Comparison of ENCODE assay signal across 19 cellular contexts in genomic region chr17:887842-888214, GRCh38.
DNase-seq lines count a peak whose midpoint lies in the region; ATAC-seq and TF ChIP-seq lines count a peak whose summit lies in the region.
"Had no signal": no experiment of that assay in that cellular context is flagged by ENCODE, and none has a peak within 500 bp of the region (broad histone marks: within the 10 kb centered on the region; RNA-seq: fewer than 3 reads in every experiment).

No MANE protein-coding gene starts in this region.

- H3K36me3 Mint-ChIP-seq in Caco-2 (ENCODE audit: insufficient read depth, unreplicated experiment): peaks cover 58% of the 10 kb centered on the region
- H3K36me3 Mint-ChIP-seq: activated naive CD8-positive, alpha-beta T cell; naive thymus-derived CD8-positive, alpha-beta T cell had no signal

- ATAC-seq in sciatic nerve: peak; percentile 1
- ATAC-seq: activated CD4-positive, alpha-beta T cell treated with anti-CD3 and anti-CD28 coated beads for 36 hours; naive thymus-derived CD8-positive, alpha-beta T cell had no signal

- peaks cover 44% of the 10 kb centered on the region for H3K4me1 Mint-ChIP-seq in Caco-2 (ENCODE audit: low read depth, unreplicated experiment)

- DNase-seq in Caco-2 (no peak), ascending aorta (ENCODE audit: low spot score in 2 of 2) (no peak), sciatic nerve (ENCODE audit: low spot score) (no peak), foreskin melanocyte (no peak), G401 (ENCODE audit: low spot score) (no peak), Ammon's horn (ENCODE audit: low spot score) (no peak), HUDEP-2 (lab: John Stamatoyannopoulos, UW; ENCODE audit: unreplicated experiment in 76 of 76) (no peak)
- DNase-seq: activated CD4-positive, alpha-beta T cell treated with anti-CD3 and anti-CD28 coated beads for 36 hours; GDM1; naive thymus-derived CD8-positive, alpha-beta T cell; NCI-H1694; SHP77; stimulated activated CD8-positive, alpha-beta memory T cell treated with anti-CD3 and anti-CD28 coated beads, Interleukin-4, amount 100 ng/mL, for 48 hours had no signal

- no TSS peak for BruUV-seq in Caco-2 (replicated peaks; lab: Mats Ljungman, UMichigan)

- 89 to 92% methylated on average over 8 to 13 of the region's 13 CpGs for WGBS in mesodermal cell (ENCODE audit: insufficient coverage in 2 of 2), 2 experiments

- in situ Hi-C loops in G401 (cut with HindIII; ENCODE audit: low sequenced_read_pairs): no loop called here

- H3K9me3 Mint-ChIP-seq in Caco-2 (ENCODE audit: unreplicated experiment): no peaks in the 10 kb centered on the region
- H3K9me3 Mint-ChIP-seq: activated T-helper 1 cell treated with anti-CD3 and anti-CD28 coated beads, Interleukin-12 subunit alpha, Interleukin-12 subunit beta, Interleukin-2, Interleukin-4 antibody, amounts not matched to agents 30 ng/mL and 10 ng/mL and 1 ng/mL, durations not matched to agents 14 hours and 24 hours and 36 hours; naive thymus-derived CD8-positive, alpha-beta T cell had no signal

- H3K27me3 ChIP-seq in Caco-2 (replicated peaks; ENCODE audit: control insufficient read depth, insufficient read depth, low read length) (no peaks in the 10 kb centered on the region), ascending aorta (no peaks in the 10 kb centered on the region)

- peak overlapping the region; percentile 48 for H3K27ac Mint-ChIP-seq in Caco-2 (ENCODE audit: unreplicated experiment)
- H3K27ac Mint-ChIP-seq: activated CD4-positive, alpha-beta T cell treated with anti-CD3 and anti-CD28 coated beads for 36 hours; activated naive CD8-positive, alpha-beta T cell; activated T-helper 1 cell treated with anti-CD3 and anti-CD28 coated beads, Interleukin-12 subunit alpha, Interleukin-12 subunit beta, Interleukin-2, Interleukin-4 antibody, amounts not matched to agents 30 ng/mL and 10 ng/mL and 1 ng/mL, durations not matched to agents 14 hours and 24 hours and 36 hours; naive thymus-derived CD8-positive, alpha-beta T cell had no signal

- CTCF ChIA-PET in Caco-2 (lab: Charles Lee): interaction anchor here (0.7 kb wide), 1 partner anchor 93 kb away, joined by 4 read pairs; no protein-coding TSS in a partner anchor

- peak overlapping the region; percentile 59 to 74 for H3K27ac ChIP-seq in ascending aorta
- H3K27ac ChIP-seq in mesodermal cell (ENCODE audit: low read depth, low read length, severe bottlenecking): peak overlapping the region; percentile 83
- H3K27ac ChIP-seq: C4-2B, HL-60 had no signal

- no peaks in the 10 kb centered on the region; the same call in 1 of the 2 replicates for H3K36me3 ChIP-seq in Caco-2 (ENCODE audit: control insufficient read depth, insufficient read depth, low read length)
- no peaks in the 10 kb centered on the region for H3K36me3 ChIP-seq in ascending aorta
- peaks cover 10% of the 10 kb centered on the region for H3K36me3 ChIP-seq in mesodermal cell (ENCODE audit: control insufficient read depth, insufficient read depth, low read length)

- no peak overlapping the region for H3K4me3 Mint-ChIP-seq in Caco-2 (ENCODE audit: unreplicated experiment)
- H3K4me3 Mint-ChIP-seq: activated CD4-positive, alpha-beta T cell treated with anti-CD3 and anti-CD28 coated beads for 36 hours; activated naive CD8-positive, alpha-beta T cell; activated T-helper 1 cell treated with anti-CD3 and anti-CD28 coated beads, Interleukin-12 subunit alpha, Interleukin-12 subunit beta, Interleukin-2, Interleukin-4 antibody, amounts not matched to agents 30 ng/mL and 10 ng/mL and 1 ng/mL, durations not matched to agents 14 hours and 24 hours and 36 hours; naive thymus-derived CD8-positive, alpha-beta T cell had no signal

- POLR2A ChIA-PET in Caco-2 (lab: Charles Lee): interaction anchor here (1.5 kb wide), 1 partner anchor 64 kb away, joined by 4 read pairs; no protein-coding TSS in a partner anchor

- TF ChIP-seq CTCF in Caco-2 (IDR thresholded peaks at IDR 0.05; ENCODE audit: insufficient read depth in 1 of 2, low read depth in 1 of 2, low read length in 1 of 2, severe bottlenecking in 1 of 2, unreplicated experiment in 1 of 2) (no peak), ascending aorta (IDR thresholded peaks at IDR 0.05) (no peak)

- H3K9me3 ChIP-seq in Caco-2 (no peaks in the 10 kb centered on the region), ascending aorta (no peaks in the 10 kb centered on the region), mesodermal cell (ENCODE audit: control insufficient read depth, low read length) (no peaks in the 10 kb centered on the region)

- no peak overlapping the region for H3K4me3 ChIP-seq in Caco-2 (ENCODE audit: low read depth, low read length)
- H3K4me3 ChIP-seq in ascending aorta: no peak overlapping the region
- H3K4me3 ChIP-seq in mesodermal cell (ENCODE audit: extremely low read depth, insufficient read depth, low read length, poor library complexity, severe bottlenecking): no peak overlapping the region
- H3K4me3 ChIP-seq: lung had no signal

- intact Hi-C loops in Caco-2 (cut with micrococcal nuclease; ENCODE audit: unreplicated experiment) (no loop called here), ascending aorta (cut with DNase I) (no loop called here), sciatic nerve (cut with DNase I) (no loop called here)

- no peaks in the 10 kb centered on the region for H3K27me3 Mint-ChIP-seq in Caco-2 (ENCODE audit: insufficient read depth, unreplicated experiment)

- H3K4me1 ChIP-seq in Caco-2 (peaks cover 29% of the 10 kb centered on the region), ascending aorta (no peaks in the 10 kb centered on the region), mesodermal cell (ENCODE audit: control insufficient read depth, insufficient read depth, low read length, poor library complexity, severe bottlenecking) (peaks cover 31% of the 10 kb centered on the region)
